ENCODE assay signal across 15 cellular contexts in genomic region chr14:101114726-101115481, GRCh38.
DNase-seq lines count a peak whose midpoint lies in the region; ATAC-seq lines count a peak whose summit lies in the region.
"Had no signal": no experiment of that assay in that cellular context is flagged by ENCODE, and none has a peak within 500 bp of the region (broad histone marks: within the 10 kb centered on the region; RNA-seq: fewer than 3 reads in every experiment).

No MANE protein-coding gene starts in this region.

- peak overlapping the region; percentile 77 for H3K14ac ChIP-seq in neuronal stem cell (ENCODE audit: low read length)

- H4K8ac ChIP-seq in neuronal stem cell (ENCODE audit: low read depth, low read length), result no peak overlapping the region

- H3K4me1 ChIP-seq in BLaER1 (peaks cover 70% of the 10 kb centered on the region), neuronal stem cell (ENCODE audit: control insufficient read depth in 2 of 2, insufficient read depth in 1 of 2, low read depth in 1 of 2, low read length in 2 of 2) (peaks cover 11 to 18% of the 10 kb centered on the region in 2 donors)
- peaks cover 23 to 85% (median 51%) of the 10 kb centered on the region in 10 experiments for H3K4me1 ChIP-seq in BLaER1 treated with 17β-estradiol and CSF1 and Interleukin-3, amounts not matched to agents 10 nM and 100 nM
- H3K4me1 ChIP-seq: BE2C had no signal

- H3K4ac ChIP-seq in neuronal stem cell (ENCODE audit: low read length), result no peak overlapping the region

- peak overlapping the region; percentile 53 for H2BK120ac ChIP-seq in neuronal stem cell (ENCODE audit: low read depth, low read length)

- no CpG with 5 or more reads among the region's 18 CpGs for WGBS in neuronal stem cell (ENCODE audit: extremely low coverage in 2 of 2, insufficient read length in 2 of 2, insufficient replicate concordance in 1 of 2), 2 donors

- DNase-seq in islet precursor cell (peak; percentile 41), neuronal stem cell (ENCODE audit: low spot score) (no peak), NCI-H510A (lab: John Stamatoyannopoulos, UW) (no peak), DMS53 treated with DMSO at 0.1 percent for 48 hours (lab: John Stamatoyannopoulos, UW; ENCODE audit: unreplicated experiment) (no peak)
- no peak for DNase-seq in stimulated activated CD4-positive, alpha-beta T cell treated with anti-CD3 and anti-CD28 coated beads, Interleukin-4, amount 100 ng/mL, for 1 hour
- DNase-seq: BE2C, DMS 273 treated with DMSO at 0.1 percent for 48 hours, MG63, NCI-H1105, NCI-H1694 treated with DMSO at 0.1 percent for 48 hours, NCI-H446, SIG-M5 had no signal

- no peak for ATAC-seq in HG03280 (IDR thresholded peaks at IDR 0.05; ENCODE audit: unreplicated experiment)

- no peak overlapping the region for H2BK15ac ChIP-seq in neuronal stem cell (ENCODE audit: low read length)

- H4K91ac ChIP-seq in neuronal stem cell (ENCODE audit: low read depth, low read length, poor library complexity), result no peak overlapping the region

- no peak overlapping the region for H3K23ac ChIP-seq in neuronal stem cell (ENCODE audit: low read depth, low read length, poor library complexity)

- H3K79me1 ChIP-seq in neuronal stem cell (ENCODE audit: low read depth, low read length), result no peaks in the 10 kb centered on the region

- 0 out of 2 replicates have a peak overlapping the region, but pooled peaks have one; percentile 95 for H3K27ac ChIP-seq in BLaER1
- peak overlapping the region in 1 of 11 experiments; percentile 11; a peak in 1 of 22 replicates for H3K27ac ChIP-seq in BLaER1 treated with 17β-estradiol and CSF1 and Interleukin-3, amounts not matched to agents 10 nM and 100 nM
- no peak overlapping the region for H3K27ac ChIP-seq in neuronal stem cell (replicated peaks; ENCODE audit: low read length)

- H3K4me2 ChIP-seq in BLaER1, result peak overlapping the region; percentile 45
- peak overlapping the region in 6 of 11 experiments; percentile 18 to 65 (median 28); a peak in 3 of 22 replicates for H3K4me2 ChIP-seq in BLaER1 treated with 17β-estradiol and CSF1 and Interleukin-3, amounts not matched to agents 10 nM and 100 nM
- no peak overlapping the region for H3K4me2 ChIP-seq in neuronal stem cell (ENCODE audit: insufficient read depth, low read length, poor library complexity, severe bottlenecking)

- H2AK5ac ChIP-seq in neuronal stem cell (ENCODE audit: low read depth, low read length), result peak overlapping the region; percentile 41

- H3K18ac ChIP-seq in neuronal stem cell (ENCODE audit: low read length), result peak overlapping the region; percentile 77

- H3K9ac ChIP-seq in BLaER1 (no peak overlapping the region), neuronal stem cell (ENCODE audit: low read depth, low read length, poor library complexity) (no peak overlapping the region)
- no peak overlapping the region for H3K9ac ChIP-seq in BLaER1 treated with 17β-estradiol and CSF1 and Interleukin-3, amounts not matched to agents 10 nM and 100 nM

- peak overlapping the region; percentile 88 for H2BK12ac ChIP-seq in neuronal stem cell (ENCODE audit: low read length)

- H2AFZ ChIP-seq in neuronal stem cell (ENCODE audit: low read length), result no peak overlapping the region

- no peaks in the 10 kb centered on the region for H4K20me1 ChIP-seq in BLaER1
- no peaks in the 10 kb centered on the region for H4K20me1 ChIP-seq in BLaER1 treated with 17β-estradiol and CSF1 and Interleukin-3, amounts not matched to agents 10 nM and 100 nM

- no peak overlapping the region for H2BK5ac ChIP-seq in neuronal stem cell (ENCODE audit: low read length)

- H3K4me3 ChIP-seq in BLaER1, result no peak overlapping the region
- H3K4me3 ChIP-seq in BLaER1 treated with 17β-estradiol and CSF1 and Interleukin-3, amounts not matched to agents 10 nM and 100 nM, result no peak overlapping the region
- H3K4me3 ChIP-seq in neuronal stem cell (ENCODE audit: low read length in 2 of 2), result peak overlapping the region in 1 of 2 donors; percentile 1
- H3K4me3 ChIP-seq: MG63 had no signal

- H3K9me3 ChIP-seq in BLaER1, result no peaks in the 10 kb centered on the region
- H3K9me3 ChIP-seq in BLaER1 treated with 17β-estradiol and CSF1 and Interleukin-3, amounts not matched to agents 10 nM and 100 nM (replicated peaks in 1 of 11), result no peaks in the 10 kb centered on the region
- H3K9me3 ChIP-seq in neuronal stem cell (replicated peaks in 1 of 2; ENCODE audit: control insufficient read depth in 2 of 2, insufficient read depth in 1 of 2, low read depth in 1 of 2, low read length in 2 of 2), result no peaks in the 10 kb centered on the region
- H3K9me3 ChIP-seq: BE2C, MG63 had no signal

- H3K36me3 ChIP-seq in BLaER1, result no peaks in the 10 kb centered on the region; the same call in 1 of the 2 replicates
- H3K36me3 ChIP-seq in BLaER1 treated with 17β-estradiol and CSF1 and Interleukin-3, amounts not matched to agents 10 nM and 100 nM, result no peaks in the 10 kb centered on the region; a peak in 1 of 22 replicates
- H3K36me3 ChIP-seq in neuronal stem cell (replicated peaks in 1 of 2; ENCODE audit: control insufficient read depth in 2 of 2, insufficient read depth in 2 of 2, low read length in 2 of 2), result no peaks in the 10 kb centered on the region
- H3K36me3 ChIP-seq: BE2C, MG63 had no signal

- H3K27me3 ChIP-seq in BLaER1 (no peaks in the 10 kb centered on the region), neuronal stem cell (ENCODE audit: control insufficient read depth in 3 of 3, insufficient read depth in 3 of 3, low read depth in 1 of 3, low read length in 3 of 3) (peaks cover 0 to 3% (median 0%) of the 10 kb centered on the region in 3 experiments)
- H3K27me3 ChIP-seq in BLaER1 treated with 17β-estradiol and CSF1 and Interleukin-3, amounts not matched to agents 10 nM and 100 nM, result no peaks in the 10 kb centered on the region
- H3K27me3 ChIP-seq: BE2C, MG63 had no signal
